8 cellular contexts compared by ENCODE assay signal in genomic region chr2:61017003-61017555, GRCh38. TPM values are rescaled to one million over a fixed set of nuclear protein-coding genes. Genes with fewer than 3 reads are reported as not detected.
DNase-seq lines count a peak whose midpoint lies in the region; ATAC-seq, FAIRE-seq and TF ChIP-seq lines count a peak whose summit lies in the region.

No MANE protein-coding gene starts in this region.

- peak overlapping the region; percentile 88 for H3K27ac ChIP-seq in astrocyte (ENCODE audit: low read depth, low read length)

- no peaks in the 10 kb centered on the region for H3K27me3 Mint-ChIP-seq in T-helper 2 cell treated with Interferon-gamma antibody and Interleukin-4, amounts not matched to agents 5 μg/mL and 100 μg/mL, for 36 hours (ENCODE audit: low read depth)
- H3K27me3 Mint-ChIP-seq in astrocyte (ENCODE audit: low read depth, unreplicated experiment), result no peaks in the 10 kb centered on the region

- ATAC-seq in GM18499 (IDR thresholded peaks at IDR 0.05; ENCODE audit: insufficient read depth, unreplicated experiment) (peak; percentile 28), HG02870 (IDR thresholded peaks at IDR 0.05; ENCODE audit: unreplicated experiment) (peak; percentile 44)

- peaks cover under 1% of the 10 kb centered on the region for H3K9me3 ChIP-seq in astrocyte (ENCODE audit: insufficient read depth, low read depth, low read length)

- H3K9ac ChIP-seq in astrocyte (ENCODE audit: low read length), result peak overlapping the region; percentile 87

- peak overlapping the region; percentile 100 for H3K4me3 Mint-ChIP-seq in T-helper 2 cell treated with Interferon-gamma antibody and Interleukin-4, amounts not matched to agents 5 μg/mL and 100 μg/mL, for 36 hours
- peak overlapping the region; percentile 99 for H3K4me3 Mint-ChIP-seq in astrocyte (ENCODE audit: unreplicated experiment)

- TF ChIP-seq CTCF in astrocyte (IDR thresholded peaks at IDR 0.05; ENCODE audit: insufficient read depth, low read depth, low read length) (no peak), retinal pigment epithelial cell (conservative IDR thresholded peaks at IDR 0.05; ENCODE audit: low read depth, low read length) (no peak)

- peaks cover 12% of the 10 kb centered on the region for H3K36me3 Mint-ChIP-seq in T-helper 2 cell treated with Interferon-gamma antibody and Interleukin-4, amounts not matched to agents 5 μg/mL and 100 μg/mL, for 36 hours (ENCODE audit: low read depth)
- peaks cover 13% of the 10 kb centered on the region for H3K36me3 Mint-ChIP-seq in astrocyte (ENCODE audit: low read depth, unreplicated experiment)

- H3K4me3 ChIP-seq in astrocyte (ENCODE audit: insufficient read depth, low read depth, low read length) (peak overlapping the region; percentile 98), retinal pigment epithelial cell (ENCODE audit: low read length) (peak overlapping the region; percentile 99)

- H3K9me3 Mint-ChIP-seq in T-helper 2 cell treated with Interferon-gamma antibody and Interleukin-4, amounts not matched to agents 5 μg/mL and 100 μg/mL, for 36 hours, result no peaks in the 10 kb centered on the region
- H3K9me3 Mint-ChIP-seq in astrocyte (ENCODE audit: unreplicated experiment), result peaks cover 3% of the 10 kb centered on the region

- peaks cover 6% of the 10 kb centered on the region for H4K20me1 ChIP-seq in astrocyte (ENCODE audit: insufficient read depth, low read length)

- H3K27me3 ChIP-seq in astrocyte (ENCODE audit: insufficient read depth, low read length), result no peaks in the 10 kb centered on the region

- H3K4me2 ChIP-seq in astrocyte (ENCODE audit: low read length), result peak overlapping the region; percentile 89

- peaks cover 72% of the 10 kb centered on the region for H3K79me2 ChIP-seq in astrocyte (ENCODE audit: insufficient read depth, low read length)

- peaks cover 28% of the 10 kb centered on the region for H3K4me1 Mint-ChIP-seq in T-helper 2 cell treated with Interferon-gamma antibody and Interleukin-4, amounts not matched to agents 5 μg/mL and 100 μg/mL, for 36 hours (ENCODE audit: low read depth)
- peaks cover 14% of the 10 kb centered on the region for H3K4me1 Mint-ChIP-seq in astrocyte (ENCODE audit: low read depth, unreplicated experiment)

- peak; percentile 85 for DNase-seq in NCI-H1694 (lab: John Stamatoyannopoulos, UW)
- DNase-seq in T-helper 2 cell treated with Interferon-gamma antibody and Interleukin-4, amounts not matched to agents 5 μg/mL and 100 μg/mL, for 36 hours (ENCODE audit: low spot score), result peak; percentile 74
- peak; percentile 72 for DNase-seq in astrocyte (ENCODE audit: low read depth)
- peak; percentile 82 to 90 for DNase-seq in hippocampal formation (lab: John Stamatoyannopoulos, UW)
- peak; percentile 34 for DNase-seq in retinal pigment epithelial cell (ENCODE audit: low read depth)
- DNase-seq in posterior vena cava (ENCODE audit: low spot score), result no peak

- H2AFZ ChIP-seq in astrocyte (ENCODE audit: low read depth, low read length), result peak overlapping the region; percentile 92

- FAIRE-seq in astrocyte (lab: Jason Lieb, UNC), result no peak

- intact Hi-C loops in posterior vena cava (cut with DNase I), result no loop called here

- H3K4me1 ChIP-seq in astrocyte (ENCODE audit: insufficient read depth, low read length), result peaks cover under 1% of the 10 kb centered on the region

- H3K27ac Mint-ChIP-seq in T-helper 2 cell treated with Interferon-gamma antibody and Interleukin-4, amounts not matched to agents 5 μg/mL and 100 μg/mL, for 36 hours, result peak overlapping the region; percentile 94
- H3K27ac Mint-ChIP-seq in astrocyte (ENCODE audit: unreplicated experiment), result peak overlapping the region; percentile 99

- no peaks in the 10 kb centered on the region for H3K36me3 ChIP-seq in astrocyte (ENCODE audit: insufficient read depth, low read length)

RNA-seq across cellular contexts. Expression of gene PEX13, which starts 0.4 kb away (rescaled TPM):
- total RNA-seq in astrocyte (27.8 and 28.8 TPM in 2 replicates), posterior vena cava (10 to 100 TPM; 15.9 to 18.3 TPM)

RNA-seq across cellular contexts. Expression of gene PUS10, which starts 1.0 kb away (rescaled TPM):
- total RNA-seq in astrocyte (7.7 and 9.4 TPM in 2 replicates), posterior vena cava (1 to 10 TPM; 4.5 TPM)

RNA-seq across cellular contexts. Expression of gene SANBR, which starts 48.6 kb away (rescaled TPM):
- total RNA-seq in astrocyte (13.7 and 14.0 TPM in 2 replicates), posterior vena cava (1 to 10 TPM; 5.7 to 8.1 TPM)
